ENCODE assay signal across 35 cellular contexts in genomic region chr12:1816730-1817094, GRCh38. TPM values are rescaled to one million over a fixed set of nuclear protein-coding genes. Genes with fewer than 3 reads are reported as not detected.
A peak's percentile ranks its signal among the peaks of the same experiment; 100 is the strongest.
DNase-seq lines count a peak whose midpoint lies in the region; ATAC-seq, FAIRE-seq and TF ChIP-seq lines count a peak whose summit lies in the region.
"Had no signal": no experiment of that assay in that cellular context is flagged by ENCODE, and none has a peak within 500 bp of the region (broad histone marks: within the 10 kb centered on the region; RNA-seq: fewer than 3 reads in every experiment).

No MANE protein-coding gene starts in this region.

- H3K79me2 ChIP-seq in HepG2 (ENCODE audit: insufficient read depth, low read length) (no peaks in the 10 kb centered on the region), neural cell (replicated peaks; ENCODE audit: insufficient read depth, low read length) (no peaks in the 10 kb centered on the region)

- TF ChIP-seq RAD21 in HepG2 (CRISPR knock-in tag; IDR thresholded peaks at IDR 0.05) = no peak
- TF ChIP-seq RAD21 in neural cell (conservative IDR thresholded peaks at IDR 0.05) = no peak

- H3K27me3 ChIP-seq in HepG2 (ENCODE audit: control insufficient read depth in 1 of 2, insufficient read depth in 2 of 2, low read length in 2 of 2) = peaks cover 3 to 24% of the 10 kb centered on the region in 2 experiments; a peak in 4 of 5 replicates
- H3K27me3 ChIP-seq in right lobe of liver = no peaks in the 10 kb centered on the region
- H3K27me3 ChIP-seq in bronchial epithelial cell (ENCODE audit: control insufficient read depth, insufficient read depth, low read length) = peaks cover 12% of the 10 kb centered on the region
- peaks cover 10% of the 10 kb centered on the region for H3K27me3 ChIP-seq in neural cell (ENCODE audit: insufficient read depth, low read depth, low read length)

- H3K27ac ChIP-seq in HepG2 (ENCODE audit: extremely low read length, insufficient read depth, low read length) (peak overlapping the region; percentile 73), right lobe of liver (no peak overlapping the region), neural cell (ENCODE audit: low read length) (peak overlapping the region; percentile 61)
- H3K27ac ChIP-seq: C4-2B, SJSA1 had no signal

- no peaks in the 10 kb centered on the region for H3F3A ChIP-seq in neural cell (ENCODE audit: insufficient read depth, low read length, poor library complexity, severe bottlenecking)

- ATAC-seq in HepG2 (no peak), right lobe of liver (no peak), GM18870 (IDR thresholded peaks at IDR 0.05; ENCODE audit: unreplicated experiment) (no peak)
- ATAC-seq: PC-3 had no signal

- TF ChIP-seq EP300 in HepG2 (IDR thresholded peaks at IDR 0.05; ENCODE audit: low read depth in 2 of 2, low read length in 2 of 2) (no peak), HepG2 (CRISPR knock-in tag; IDR thresholded peaks at IDR 0.05; ENCODE audit: borderline replicate concordance) (no peak; the same call in 1 of the 2 replicates), neural cell (conservative IDR thresholded peaks at IDR 0.05; ENCODE audit: poor library complexity, severe bottlenecking) (no peak)

- peaks cover 76% of the 10 kb centered on the region for H3K4me1 ChIP-seq in HepG2 (ENCODE audit: insufficient read depth, low read length)
- no peaks in the 10 kb centered on the region for H3K4me1 ChIP-seq in right lobe of liver
- H3K4me1 ChIP-seq: SJSA1 had no signal

- H3K36me3 ChIP-seq in HepG2 (replicated peaks in 1 of 2; ENCODE audit: control insufficient read depth in 1 of 2, insufficient read depth in 2 of 2, low read length in 2 of 2) = no peaks in the 10 kb centered on the region
- no peaks in the 10 kb centered on the region for H3K36me3 ChIP-seq in right lobe of liver
- no peaks in the 10 kb centered on the region for H3K36me3 ChIP-seq in bronchial epithelial cell (ENCODE audit: control insufficient read depth, insufficient read depth, low read length)
- no peaks in the 10 kb centered on the region for H3K36me3 ChIP-seq in neural cell (ENCODE audit: insufficient read depth, low read length)
- H3K36me3 ChIP-seq: SJSA1 had no signal

- CTCF ChIA-PET in HepG2 (lab: Yijun Ruan, JAX; ENCODE audit: low intra/inter-chr PET ratio, low total read pairs) = no interaction called here

- H3K4me2 ChIP-seq in HepG2 (ENCODE audit: low read depth, low read length) (peak overlapping the region; percentile 85), neural cell (ENCODE audit: low read length) (no peak overlapping the region)

- 78% methylated on average over 7 of the region's 7 CpGs for WGBS in HepG2 (ENCODE audit: low lambda C conversion rate)
- 81% methylated on average over 5 of the region's 7 CpGs for WGBS in right lobe of liver (ENCODE audit: insufficient coverage, low coverage, low lambda C conversion rate, missing lambda C conversion rate)

- no peaks in the 10 kb centered on the region for H3K9me2 ChIP-seq in neural cell (ENCODE audit: insufficient read depth, low read length)

- no peak overlapping the region for H2AFZ ChIP-seq in HepG2 (ENCODE audit: low read length)
- peak overlapping the region; percentile 47 for H2AFZ ChIP-seq in neural cell (ENCODE audit: low read depth, low read length)

- in situ Hi-C loops in HepG2 (cut with HindIII; ENCODE audit: extremely low pct_ligation_motif_present, low pct_unique_long_range_greater_than_20kb) = no loop called here

- BruUV-seq in HepG2 (replicated peaks; lab: Mats Ljungman, UMichigan) = no TSS peak

- FAIRE-seq in HepG2 (lab: Jason Lieb, UNC) = no peak
- peak; percentile 77 for FAIRE-seq in bronchial epithelial cell (lab: Jason Lieb, UNC)
- FAIRE-seq in urothelium cell line (lab: Jason Lieb, UNC) = peak; percentile 100
- FAIRE-seq: GM12892, GM19239, H54 had no signal

- DNase-seq in HepG2 (ENCODE audit: low spot score) (no peak), right lobe of liver (no peak), bronchial epithelial cell (ENCODE audit: low read depth) (no peak), urothelium cell line (ENCODE audit: low spot score) (no peak), Ammon's horn (ENCODE audit: low spot score) (no peak), retina (no peak)
- DNase-seq: CD8-positive, alpha-beta memory T cell; DMS 273 treated with DMSO at 0.1 percent for 48 hours; DMS79; EL; GDM1; KBM-7; MV-4-11; NCI-H1105; NCI-H1436 treated with DMSO at 0.1 percent for 48 hours; NCI-H187 treated with DMSO at 0.1 percent for 48 hours; NCI-H2107; NCI-H446; NCI-H524 treated with DMSO at 0.1 percent for 48 hours; NCI-H82; NK-92 treated with Interleukin-12 subunit alpha and Interleukin-12 subunit beta, amount 100 ng/mL, for 24 hours; PC-3; Right ventricle myocardium superior; RPMI8226 had no signal

- H3K4me3 ChIP-seq in HepG2 (replicated peaks in 1 of 3; ENCODE audit: insufficient read depth in 1 of 3, low read depth in 2 of 3, low read length in 3 of 3) = peak overlapping the region in 1 of 3 experiments; percentile 54; a peak in 2 of 6 replicates
- H3K4me3 ChIP-seq in right lobe of liver = no peak overlapping the region
- no peak overlapping the region for H3K4me3 ChIP-seq in bronchial epithelial cell (ENCODE audit: low read depth, low read length)
- H3K4me3 ChIP-seq in neural cell (ENCODE audit: low read length) = no peak overlapping the region
- H3K4me3 ChIP-seq: SJSA1 had no signal

- H3K9ac ChIP-seq in HepG2 (ENCODE audit: insufficient read depth, low read depth, low read length) (peak overlapping the region; percentile 38; the same call in 1 of the 2 replicates), neural cell (ENCODE audit: low read length) (peak overlapping the region; percentile 38)

- POLR2A ChIA-PET in HepG2 (lab: Yijun Ruan, JAX) = interaction anchor here (1.2 to 1.3 kb wide), 2 partner anchors 123 to 126 kb away, joined by 3 read pairs; partner anchors contain the start of gene ADIPOR2

- H4K20me1 ChIP-seq in HepG2 (ENCODE audit: insufficient read depth, low read length) (no peaks in the 10 kb centered on the region), neural cell (ENCODE audit: insufficient read depth) (no peaks in the 10 kb centered on the region)

- TF ChIP-seq POLR2A in HepG2 (IDR thresholded peaks at IDR 0.05; ENCODE audit: insufficient read depth in 1 of 2, low read depth in 2 of 2, low read length in 2 of 2) (no peak), right lobe of liver (IDR thresholded peaks at IDR 0.05) (no peak)

- intact Hi-C loops in HepG2 (cut with micrococcal nuclease; ENCODE audit: unreplicated experiment) = no loop called here
- intact Hi-C loops in right lobe of liver (cut with DNase I) = no loop called here

- H3K9me3 ChIP-seq in HepG2 (ENCODE audit: low read length) (no peaks in the 10 kb centered on the region), right lobe of liver (no peaks in the 10 kb centered on the region), neural cell (ENCODE audit: low read length) (no peaks in the 10 kb centered on the region)
- H3K9me3 ChIP-seq: SJSA1 had no signal

- TF ChIP-seq CTCF in HepG2 (CRISPR knock-in tag; IDR thresholded peaks at IDR 0.05) (no peak), right lobe of liver (IDR thresholded peaks at IDR 0.05) (no peak), bronchial epithelial cell (IDR thresholded peaks at IDR 0.05; ENCODE audit: insufficient read depth, low read length, severe bottlenecking) (no peak), neural cell (IDR thresholded peaks at IDR 0.05; ENCODE audit: poor library complexity, severe bottlenecking) (no peak)

TF ChIP-seq in HepG2, 621 proteins besides CTCF, POLR2A, EP300 and RAD21 (continues in another document):
- TF ChIP-seq ZSCAN30 (CRISPR knock-in tag; IDR thresholded peaks at IDR 0.05) (no peak), ZFP41 (CRISPR knock-in tag; IDR thresholded peaks at IDR 0.05; ENCODE audit: borderline replicate concordance) (no peak), KAT2B (IDR thresholded peaks at IDR 0.05; ENCODE audit: borderline replicate concordance, low read depth, low read length) (no peak)

TF ChIP-seq in neural cell, 6 proteins besides CTCF, POLR2A, EP300 and RAD21 (continues in another document):
- TF ChIP-seq TAF1 (IDR thresholded peaks at IDR 0.05; ENCODE audit: low read depth) (no peak), MXI1 (conservative IDR thresholded peaks at IDR 0.05; ENCODE audit: poor library complexity, severe bottlenecking) (no peak)

RNA-seq across cellular contexts. Expression of gene LRTM2, which starts 3.7 kb away (rescaled TPM):
- total RNA-seq in HepG2 (2016; rRNA removed; fragmentation: Illumina TruSeq; extraction: Trizol) = not detected in 2 replicates
- not detected in 2 replicates for total RNA-seq in HepG2 (2016; cell fraction: cytosol; rRNA removed; fragmentation: Illumina TruSeq; extraction: Trizol; ENCODE audit: low read depth)
- not detected in 2 replicates for total RNA-seq in HepG2 (2016; cell fraction: insoluble cytoplasmic fraction; rRNA removed; fragmentation: Illumina TruSeq; extraction: Trizol)
- not detected in 2 replicates for total RNA-seq in HepG2 (2016; cell fraction: membrane; rRNA removed; fragmentation: Illumina TruSeq; extraction: Trizol)
- total RNA-seq in HepG2 (2016; cell fraction: nucleus; rRNA removed; fragmentation: Illumina TruSeq; extraction: Trizol) = not detected in 2 replicates
- polyA plus RNA-seq in HepG2 (2011; rRNA removed) = 0.09 and 0.17 TPM in 2 replicates
- 0.09 TPM in 2 replicates for polyA plus RNA-seq in HepG2 (2011; cell fraction: cytosol; rRNA removed)
- 0.39 and 0.76 TPM in 2 replicates for polyA plus RNA-seq in HepG2 (2011; cell fraction: nucleus; rRNA removed)
- polyA plus RNA-seq in HepG2 (2012) = 0.16 and 0.17 TPM in 2 replicates
- not detected in 2 replicates for polyA plus RNA-seq in HepG2 (2016; cell fraction: cytosol; fragmentation: Illumina TruSeq; extraction: Trizol; ENCODE audit: low read depth)
- polyA plus RNA-seq in HepG2 (2016; cell fraction: insoluble cytoplasmic fraction; fragmentation: Illumina TruSeq; extraction: Trizol; ENCODE audit: low read depth) = not detected in 2 replicates
- not detected in 2 replicates for polyA plus RNA-seq in HepG2 (2016; cell fraction: membrane; fragmentation: Illumina TruSeq; extraction: Trizol; ENCODE audit: low read depth)
- not detected in 2 replicates for polyA plus RNA-seq in HepG2 (2016; cell fraction: nucleus; fragmentation: Illumina TruSeq; extraction: Trizol; ENCODE audit: insufficient read depth, low read depth)
- 0.40 TPM in 1 of 2 replicates, not detected in the other for polyA minus RNA-seq in HepG2 (2011; rRNA and poly(A)+ RNA removed; ENCODE audit: low replicate concordance)
- polyA minus RNA-seq in HepG2 (2011; cell fraction: cytosol; rRNA and poly(A)+ RNA removed) = not detected in 2 replicates
- polyA minus RNA-seq in HepG2 (2011; cell fraction: nucleus; rRNA and poly(A)+ RNA removed) = not detected in 2 replicates
- not detected for total RNA-seq in right lobe of liver
- not detected in 2 replicates for total RNA-seq in bronchial epithelial cell
- polyA plus RNA-seq in neural cell = 2.4 and 4.1 TPM in 2 replicates
- polyA minus RNA-seq in neural cell = 0.93 TPM in 1 of 2 replicates, not detected in the other
- total RNA-seq: A172, HT-29, LHCN-M2, MCF 10A, PC-3, Right ventricle myocardium superior, SJSA1 had no signal
- polyA plus RNA-seq: CD8-positive, alpha-beta memory T cell had no signal

Comparison
In these comparisons a context has a peak if more than half of its experiments do, and no peak if none do; other contexts are left out.
1. H3K27ac ChIP-seq: peak in HepG2 (single experiment) and neural cell (single experiment); none in right lobe of liver (0 of 3).